15 cellular contexts compared by ENCODE assay signal in genomic region chr7:34844936-34845665, GRCh38.
DNase-seq lines count a peak whose midpoint lies in the region; ATAC-seq, FAIRE-seq and TF ChIP-seq lines count a peak whose summit lies in the region.
"Had no signal": no experiment of that assay in that cellular context is flagged by ENCODE, and none has a peak within 500 bp of the region (broad histone marks: within the 10 kb centered on the region; RNA-seq: fewer than 3 reads in every experiment).

No MANE protein-coding gene starts in this region.

- no peaks in the 10 kb centered on the region for H3F3A ChIP-seq in GM23338 (replicated peaks; ENCODE audit: low read depth)
- H3F3A ChIP-seq in neural progenitor cell (ENCODE audit: low read depth), result peaks cover 23% of the 10 kb centered on the region

- H3K9me3 ChIP-seq in astrocyte (ENCODE audit: insufficient read depth, low read depth, low read length) (no peaks in the 10 kb centered on the region), neural progenitor cell (ENCODE audit: low read depth) (no peaks in the 10 kb centered on the region), left ventricle myocardium inferior (replicated peaks) (peaks cover 4% of the 10 kb centered on the region)
- H3K9me3 ChIP-seq: A549 had no signal

- intact Hi-C loops in left ventricle myocardium inferior (cut with micrococcal nuclease), result no loop called here

- H3K4me2 ChIP-seq in GM23338 (no peak overlapping the region), astrocyte (ENCODE audit: low read length) (no peak overlapping the region), neural progenitor cell (peak overlapping the region; percentile 21)
- H3K4me2 ChIP-seq: KMS-11 had no signal

- H3K4me3 ChIP-seq in GM23338 (no peak overlapping the region), astrocyte (ENCODE audit: insufficient read depth, low read depth, low read length) (no peak overlapping the region), neural progenitor cell (no peak overlapping the region), left ventricle myocardium inferior (no peak overlapping the region)
- H3K4me3 ChIP-seq: A549 had no signal

- TF ChIP-seq CTCF in GM23338 (conservative IDR thresholded peaks at IDR 0.05; ENCODE audit: low read depth in 2 of 2), result no peak
- no peak for TF ChIP-seq CTCF in astrocyte (IDR thresholded peaks at IDR 0.05; ENCODE audit: insufficient read depth, low read depth, low read length)
- TF ChIP-seq CTCF in neural progenitor cell (IDR thresholded peaks at IDR 0.05), result no peak
- no peak for TF ChIP-seq CTCF in left ventricle myocardium inferior (IDR thresholded peaks at IDR 0.05; ENCODE audit: borderline replicate concordance)

- DNase-seq in DMS 273 (lab: John Stamatoyannopoulos, UW; ENCODE audit: unreplicated experiment), result peak; percentile 51
- peak; percentile 4 for DNase-seq in GM23338 (ENCODE audit: low spot score)
- no peak for DNase-seq in astrocyte (ENCODE audit: low read depth)
- peak; percentile 58 for DNase-seq in neural progenitor cell (ENCODE audit: low spot score)
- no peak for DNase-seq in NCI-H774 (lab: John Stamatoyannopoulos, UW)
- DNase-seq in left ventricle myocardium inferior, result no peak
- DNase-seq in amygdala (lab: John Stamatoyannopoulos, UW), result no peak
- DNase-seq: GOT3, NCI-H1048, NCI-H526 had no signal

- H3K36me3 ChIP-seq in GM23338 (ENCODE audit: insufficient read depth) (no peaks in the 10 kb centered on the region), astrocyte (ENCODE audit: insufficient read depth, low read length) (no peaks in the 10 kb centered on the region), neural progenitor cell (no peaks in the 10 kb centered on the region), left ventricle myocardium inferior (no peaks in the 10 kb centered on the region)

- H3K9me3 Mint-ChIP-seq in GM23338 (peaks cover 13% of the 10 kb centered on the region; the same call in 2 of the 3 replicates), astrocyte (ENCODE audit: unreplicated experiment) (no peaks in the 10 kb centered on the region), neural progenitor cell (no peaks in the 10 kb centered on the region)

- H3K4me1 Mint-ChIP-seq in GM23338, result peaks cover 10% of the 10 kb centered on the region; the same call in 2 of the 3 replicates
- peaks cover 26% of the 10 kb centered on the region for H3K4me1 Mint-ChIP-seq in astrocyte (ENCODE audit: low read depth, unreplicated experiment)
- H3K4me1 Mint-ChIP-seq in neural progenitor cell, result peaks cover 51% of the 10 kb centered on the region

- H3K79me2 ChIP-seq in GM23338 (replicated peaks; ENCODE audit: insufficient read depth) (no peaks in the 10 kb centered on the region), astrocyte (ENCODE audit: insufficient read depth, low read length) (no peaks in the 10 kb centered on the region), neural progenitor cell (ENCODE audit: low read depth) (no peaks in the 10 kb centered on the region)

- ATAC-seq in GM23338, result no peak
- ATAC-seq in GM19455 (IDR thresholded peaks at IDR 0.05; ENCODE audit: unreplicated experiment), result no peak

- H3K27me3 ChIP-seq in GM23338 (ENCODE audit: insufficient read depth) (no peaks in the 10 kb centered on the region), astrocyte (ENCODE audit: insufficient read depth, low read length) (no peaks in the 10 kb centered on the region), neural progenitor cell (no peaks in the 10 kb centered on the region), left ventricle myocardium inferior (ENCODE audit: low read depth) (peaks cover 19% of the 10 kb centered on the region)

- H2AFZ ChIP-seq in GM23338 (no peak overlapping the region), astrocyte (ENCODE audit: low read depth, low read length) (no peak overlapping the region), neural progenitor cell (replicated peaks) (no peak overlapping the region)

- H3K4me1 ChIP-seq in GM23338 (ENCODE audit: insufficient read depth) (no peaks in the 10 kb centered on the region), astrocyte (ENCODE audit: insufficient read depth, low read length) (peaks cover 10% of the 10 kb centered on the region), neural progenitor cell (peaks cover 39% of the 10 kb centered on the region), left ventricle myocardium inferior (no peaks in the 10 kb centered on the region)

- no peak for FAIRE-seq in astrocyte (lab: Jason Lieb, UNC)

- H3K9ac ChIP-seq in astrocyte (ENCODE audit: low read length) (no peak overlapping the region), neural progenitor cell (no peak overlapping the region)
- H3K9ac ChIP-seq: KMS-11 had no signal

- H3K27me3 Mint-ChIP-seq in GM23338 (ENCODE audit: insufficient read depth, low read depth, poor library complexity) (no peaks in the 10 kb centered on the region), astrocyte (ENCODE audit: low read depth, unreplicated experiment) (no peaks in the 10 kb centered on the region), neural progenitor cell (ENCODE audit: insufficient read depth, low read depth) (peaks cover 9% of the 10 kb centered on the region)

- no peak overlapping the region for H3K27ac Mint-ChIP-seq in GM23338
- H3K27ac Mint-ChIP-seq in astrocyte (ENCODE audit: unreplicated experiment), result peak overlapping the region; percentile 56
- H3K27ac Mint-ChIP-seq in neural progenitor cell, result no peak overlapping the region

- H3K9me2 ChIP-seq in GM23338 (ENCODE audit: insufficient read depth), result peaks cover 8% of the 10 kb centered on the region

- H3K36me3 Mint-ChIP-seq in GM23338 (ENCODE audit: low read depth), result no peaks in the 10 kb centered on the region
- H3K36me3 Mint-ChIP-seq in astrocyte (ENCODE audit: low read depth, unreplicated experiment), result no peaks in the 10 kb centered on the region
- no peaks in the 10 kb centered on the region for H3K36me3 Mint-ChIP-seq in neural progenitor cell

- no peak overlapping the region for H3K4me3 Mint-ChIP-seq in GM23338
- H3K4me3 Mint-ChIP-seq in astrocyte (ENCODE audit: unreplicated experiment), result peak overlapping the region; percentile 36
- H3K4me3 Mint-ChIP-seq in neural progenitor cell, result no peak overlapping the region

- H3K27ac ChIP-seq in GM23338 (ENCODE audit: low read depth) (no peak overlapping the region), astrocyte (ENCODE audit: low read depth, low read length) (no peak overlapping the region), neural progenitor cell (no peak overlapping the region), left ventricle myocardium inferior (replicated peaks) (no peak overlapping the region)
- H3K27ac ChIP-seq: C4-2B, KMS-11, RWPE1 had no signal

- no peaks in the 10 kb centered on the region for H4K20me1 ChIP-seq in GM23338 (replicated peaks; ENCODE audit: insufficient read depth)
- no peaks in the 10 kb centered on the region for H4K20me1 ChIP-seq in astrocyte (ENCODE audit: insufficient read depth, low read length)
- H4K20me1 ChIP-seq in neural progenitor cell (ENCODE audit: low read depth), result no peaks in the 10 kb centered on the region

TF ChIP-seq in GM23338, 12 proteins besides CTCF, POLR2A, EP300 and RAD21 (continues in another document):
- TF ChIP-seq POLR2AphosphoS5 (IDR thresholded peaks at IDR 0.05; ENCODE audit: low read depth), result no peak
- no peak for TF ChIP-seq ZNF331 (CRISPR knock-in tag; IDR thresholded peaks at IDR 0.05; ENCODE audit: low read depth)
- TF ChIP-seq STAT1 (IDR thresholded peaks at IDR 0.05; ENCODE audit: unreplicated experiment), result no peak
- TF ChIP-seq ZNF114 (CRISPR knock-in tag; IDR thresholded peaks at IDR 0.05), result no peak
- TF ChIP-seq NANOG (IDR thresholded peaks at IDR 0.05; ENCODE audit: borderline replicate concordance), result no peak
- TF ChIP-seq REST (IDR thresholded peaks at IDR 0.05; ENCODE audit: unreplicated experiment), result no peak
- no peak for TF ChIP-seq ETS1 (IDR thresholded peaks at IDR 0.05)
- TF ChIP-seq EZH2 (IDR thresholded peaks at IDR 0.05; ENCODE audit: low read depth, unreplicated experiment), result no peak
- no peak for TF ChIP-seq EZH2phosphoT487 (IDR thresholded peaks at IDR 0.05; ENCODE audit: unreplicated experiment)

Comparison
In these comparisons a context has a peak if more than half of its experiments do, and no peak if none do; other contexts are left out.
1. DNase-seq: peak in DMS 273 (single experiment), GM23338 (single experiment) and neural progenitor cell (single experiment); none in astrocyte (single experiment), NCI-H774 (single experiment), left ventricle myocardium inferior (single experiment) and amygdala (0 of 56).